10 cellular contexts compared by ENCODE assay signal in genomic region chr19:40741527-40742390, GRCh38. TPM values are rescaled to one million over a fixed set of nuclear protein-coding genes. Genes with fewer than 3 reads are reported as not detected.
DNase-seq lines count a peak whose midpoint lies in the region; ATAC-seq and TF ChIP-seq lines count a peak whose summit lies in the region.
"Had no signal": no experiment of that assay in that cellular context is flagged by ENCODE, and none has a peak within 500 bp of the region (broad histone marks: within the 10 kb centered on the region; RNA-seq: fewer than 3 reads in every experiment).

No MANE protein-coding gene starts in this region.

- no peaks in the 10 kb centered on the region for H3K27me3 ChIP-seq in dorsolateral prefrontal cortex

- TF ChIP-seq CTCF in 22Rv1 (IDR thresholded peaks at IDR 0.05) (no peak), dorsolateral prefrontal cortex (IDR thresholded peaks at IDR 0.05 in 54 of 56, conservative IDR thresholded peaks at IDR 0.05 in 2 of 56; ENCODE audit: low read depth in 1 of 56, partially characterized antibody in 56 of 56) (no peak), nephron progenitor cell (IDR thresholded peaks at IDR 0.05) (no peak)

- peaks cover 6% of the 10 kb centered on the region for H3K27me3 Mint-ChIP-seq in nephron progenitor cell (ENCODE audit: low read depth, poor library complexity)

- intact Hi-C loops in dorsolateral prefrontal cortex (cut with DNase I): no loop called here

- no peak overlapping the region for H3K4me3 ChIP-seq in dorsolateral prefrontal cortex

- peak overlapping the region; percentile 97 for H3K27ac Mint-ChIP-seq in nephron progenitor cell

- no peak for TF ChIP-seq POLR2A in erythroblast (IDR thresholded peaks at IDR 0.05; ENCODE audit: low read length)

- DNase-seq in Kasumi-1 (lab: John Stamatoyannopoulos, UW): peak; percentile 13 to 16
- DNase-seq in dorsolateral prefrontal cortex: no peak
- no peak for DNase-seq in nephron progenitor cell
- no peak for DNase-seq in HT-29 (ENCODE audit: low spot score)
- DNase-seq in NCI-H187 (lab: John Stamatoyannopoulos, UW): no peak
- no peak for DNase-seq in erythroblast (lab: John Stamatoyannopoulos, UW)
- DNase-seq: GF-D8 had no signal

- H3K9me3 Mint-ChIP-seq in nephron progenitor cell: no peaks in the 10 kb centered on the region

- H3K4me3 Mint-ChIP-seq in nephron progenitor cell: no peak overlapping the region

- no peak for ATAC-seq in HG03196 (IDR thresholded peaks at IDR 0.05; ENCODE audit: unreplicated experiment)
- ATAC-seq: Panc1 had no signal

- H3K27ac ChIP-seq in 22Rv1 (peak overlapping the region; percentile 51), dorsolateral prefrontal cortex (peak overlapping the region in 43 of 59 donors; percentile 21 to 93 (median 80))

- peaks cover 18% of the 10 kb centered on the region for H3K4me1 Mint-ChIP-seq in nephron progenitor cell

- peaks cover 13% of the 10 kb centered on the region for H3K36me3 Mint-ChIP-seq in nephron progenitor cell (ENCODE audit: low read depth)

RNA-seq across cellular contexts. Expression of gene ACTMAP, which starts 8.5 kb away (rescaled TPM):
- total RNA-seq in dorsolateral prefrontal cortex: 10 to 100 TPM in 5 of 120 experiments, 1 to 10 TPM in 115; 1.4 to 15.4 (median 5.6) TPM
- 1.9 and 2.6 TPM in 2 replicates for total RNA-seq in HT-29 (2014; rRNA removed; shearing (Covaris generic))

RNA-seq across cellular contexts. Expression of gene SNRPA, which starts 9.2 kb away (rescaled TPM):
- total RNA-seq in dorsolateral prefrontal cortex: 10 to 100 TPM; 22.7 to 66.6 (median 39.6) TPM
- 252 and 361 TPM in 2 replicates for total RNA-seq in HT-29 (2014; rRNA removed; shearing (Covaris generic))

RNA-seq across cellular contexts. Expression of gene ITPKC, which starts 24.8 kb away (rescaled TPM):
- 10 to 100 TPM in 91 of 120 experiments, 1 to 10 TPM in 29; 6.6 to 73.8 (median 12.0) TPM for total RNA-seq in dorsolateral prefrontal cortex
- total RNA-seq in HT-29 (2014; rRNA removed; shearing (Covaris generic)): 52.2 and 58.5 TPM in 2 replicates

RNA-seq across cellular contexts. Expression of gene COQ8B, which starts 25.1 kb away (rescaled TPM):
- total RNA-seq in dorsolateral prefrontal cortex: 10 to 100 TPM; 22.8 to 64.2 (median 35.5) TPM
- total RNA-seq in HT-29 (2014; rRNA removed; shearing (Covaris generic)): 57.2 and 71.3 TPM in 2 replicates

RNA-seq across cellular contexts. Expression of gene MIA, which starts 33.6 kb away (rescaled TPM):
- 10 to 100 TPM in 4 of 120 experiments, 1 to 10 TPM in 53, not detected in 63; 1.4 to 14.0 (median 2.9) TPM for total RNA-seq in dorsolateral prefrontal cortex
- total RNA-seq in HT-29 (2014; rRNA removed; shearing (Covaris generic)): 15.8 TPM in 2 replicates

Comparison
In these comparisons a context has a peak if more than half of its experiments do, and no peak if none do; other contexts are left out.
1. DNase-seq: peak in Kasumi-1 (2 of 2); none in dorsolateral prefrontal cortex (0 of 10), nephron progenitor cell (single experiment), HT-29 (single experiment), NCI-H187 (0 of 2) and erythroblast (0 of 2).